In genomic region chr20:44207066-44207723, GRCh38 we compare ENCODE assay signal across 12 cellular contexts. TPM values are rescaled to one million over a fixed set of nuclear protein-coding genes. Genes with fewer than 3 reads are reported as not detected.
DNase-seq lines count a peak whose midpoint lies in the region; ATAC-seq and TF ChIP-seq lines count a peak whose summit lies in the region.
"Had no signal": no experiment of that assay in that cellular context is flagged by ENCODE, and none has a peak within 500 bp of the region (broad histone marks: within the 10 kb centered on the region; RNA-seq: fewer than 3 reads in every experiment).

No MANE protein-coding gene starts in this region.

- H3K79me2 ChIP-seq in OCI-LY7 (ENCODE audit: insufficient read depth, low read depth, low read length): peaks cover 76% of the 10 kb centered on the region
- H3K79me2 ChIP-seq in osteoblast (ENCODE audit: insufficient read depth, low read length): peaks cover 64% of the 10 kb centered on the region

- intact Hi-C loops in OCI-LY7 (cut with micrococcal nuclease; ENCODE audit: unreplicated experiment): no loop called here

- no peak for DNase-seq in activated T-cell treated with anti-CD3 and anti-CD28 coated beads, Interleukin-2, amount 50 U/mL, for 4 hours
- DNase-seq in activated T-cell treated with anti-CD3 and anti-CD28 coated beads for 4 hours (no peak), OCI-LY7 (ENCODE audit: low spot score) (no peak), foreskin keratinocyte (no peak), osteoblast (ENCODE audit: insufficient read length, low spot score, missing footprints) (no peak), left lobe of liver (ENCODE audit: low spot score) (no peak), ureter (ENCODE audit: low spot score) (no peak)
- DNase-seq: midbrain, NCI-H524 had no signal

- H3K27me3 Mint-ChIP-seq in activated T-cell treated with anti-CD3 and anti-CD28 coated beads, Interleukin-2, amount 50 U/mL, for 4 hours (ENCODE audit: low read depth): no peaks in the 10 kb centered on the region
- H3K27me3 Mint-ChIP-seq in stimulated activated memory B cell treated with anti-CD40 and anti-IgM and Interleukin-4, amounts not matched to agents 10 μg/mL and 1 μg/mL and 100 μg/mL, for 72 hours: no peaks in the 10 kb centered on the region

- H3K9me3 Mint-ChIP-seq in activated T-cell treated with anti-CD3 and anti-CD28 coated beads, Interleukin-2, amount 50 U/mL, for 4 hours: no peaks in the 10 kb centered on the region
- H3K9me3 Mint-ChIP-seq in stimulated activated memory B cell treated with anti-CD40 and anti-IgM and Interleukin-4, amounts not matched to agents 10 μg/mL and 1 μg/mL and 100 μg/mL, for 72 hours: no peaks in the 10 kb centered on the region

- peak overlapping the region; percentile 93 for H3K27ac Mint-ChIP-seq in stimulated activated memory B cell treated with anti-CD40 and anti-IgM and Interleukin-4, amounts not matched to agents 10 μg/mL and 1 μg/mL and 100 μg/mL, for 72 hours

- peaks cover 15% of the 10 kb centered on the region for H3K36me3 Mint-ChIP-seq in activated T-cell treated with anti-CD3 and anti-CD28 coated beads, Interleukin-2, amount 50 U/mL, for 4 hours (ENCODE audit: insufficient read depth)
- peaks cover 5% of the 10 kb centered on the region for H3K36me3 Mint-ChIP-seq in stimulated activated memory B cell treated with anti-CD40 and anti-IgM and Interleukin-4, amounts not matched to agents 10 μg/mL and 1 μg/mL and 100 μg/mL, for 72 hours

- no TSS peak for BruUV-seq in OCI-LY7 (replicated peaks; lab: Mats Ljungman, UMichigan)

- peak overlapping the region; percentile 24 for H3K4me3 Mint-ChIP-seq in activated T-cell treated with anti-CD3 and anti-CD28 coated beads, Interleukin-2, amount 50 U/mL, for 4 hours
- H3K4me3 Mint-ChIP-seq in stimulated activated memory B cell treated with anti-CD40 and anti-IgM and Interleukin-4, amounts not matched to agents 10 μg/mL and 1 μg/mL and 100 μg/mL, for 72 hours: peak overlapping the region; percentile 49

- H3K4me3 ChIP-seq in OCI-LY7 (ENCODE audit: low read depth, low read length, poor library complexity, severe bottlenecking): peak overlapping the region; percentile 90
- H3K4me3 ChIP-seq in osteoblast (ENCODE audit: insufficient read depth, low read length): no peak overlapping the region
- H3K4me3 ChIP-seq: coronary artery had no signal

- H3K27ac ChIP-seq in OCI-LY7 (ENCODE audit: low read depth, low read length, poor library complexity, severe bottlenecking): peak overlapping the region; percentile 42
- H3K27ac ChIP-seq in foreskin keratinocyte: peak overlapping the region; percentile 21
- no peak overlapping the region for H3K27ac ChIP-seq in osteoblast (ENCODE audit: low read depth, low read length)
- H3K27ac ChIP-seq: coronary artery had no signal

- TF ChIP-seq CTCF in OCI-LY7 (conservative IDR thresholded peaks at IDR 0.05; ENCODE audit: low read length): no peak
- no peak for TF ChIP-seq CTCF in foreskin keratinocyte (conservative IDR thresholded peaks at IDR 0.05)
- no peak for TF ChIP-seq CTCF in osteoblast (IDR thresholded peaks at IDR 0.05; ENCODE audit: extremely low read depth, low read depth, low read length)

- POLR2A ChIA-PET in OCI-LY7 (lab: Charles Lee): interaction anchor here (0.5 kb wide), 1 partner anchor 596 kb away, joined by 3 read pairs; no protein-coding TSS in a partner anchor

- H3K36me3 ChIP-seq in OCI-LY7 (ENCODE audit: insufficient read depth, low read length) (peaks cover 43% of the 10 kb centered on the region), osteoblast (ENCODE audit: insufficient read depth, low read length) (peaks cover 16% of the 10 kb centered on the region)

- H3K4me1 ChIP-seq in OCI-LY7 (ENCODE audit: insufficient read depth, low read length, poor library complexity, severe bottlenecking) (peaks cover 24% of the 10 kb centered on the region), foreskin keratinocyte (peaks cover 46% of the 10 kb centered on the region), osteoblast (ENCODE audit: insufficient read depth, low read length) (peaks cover 53% of the 10 kb centered on the region)

- H3K9me2 ChIP-seq in OCI-LY7 (ENCODE audit: insufficient read depth, low read length): no peaks in the 10 kb centered on the region

- no peaks in the 10 kb centered on the region for H3K9me3 ChIP-seq in OCI-LY7 (ENCODE audit: low read length)
- H3K9me3 ChIP-seq in osteoblast (ENCODE audit: low read depth, low read length): no peaks in the 10 kb centered on the region

- ATAC-seq in activated T-cell treated with anti-CD3 and anti-CD28 coated beads, Interleukin-2, amount 50 U/mL, for 4 hours: no peak
- ATAC-seq in foreskin keratinocyte (no peak), left lobe of liver (no peak)
- no peak for ATAC-seq in stimulated activated memory B cell treated with anti-CD40 and anti-IgM and Interleukin-4, amounts not matched to agents 10 μg/mL and 1 μg/mL and 100 μg/mL, for 72 hours

- H2AFZ ChIP-seq in OCI-LY7 (ENCODE audit: low read length): no peak overlapping the region
- no peak overlapping the region for H2AFZ ChIP-seq in osteoblast (ENCODE audit: low read length)

- H4K20me1 ChIP-seq in OCI-LY7 (ENCODE audit: insufficient read depth, low read length) (peaks cover 30% of the 10 kb centered on the region; the same call in 1 of the 2 replicates), osteoblast (ENCODE audit: insufficient read depth, low read length) (peaks cover 25% of the 10 kb centered on the region)

- peaks cover 60% of the 10 kb centered on the region for H3K4me1 Mint-ChIP-seq in activated T-cell treated with anti-CD3 and anti-CD28 coated beads, Interleukin-2, amount 50 U/mL, for 4 hours (ENCODE audit: low read depth)
- peaks cover 53% of the 10 kb centered on the region for H3K4me1 Mint-ChIP-seq in stimulated activated memory B cell treated with anti-CD40 and anti-IgM and Interleukin-4, amounts not matched to agents 10 μg/mL and 1 μg/mL and 100 μg/mL, for 72 hours

- CTCF ChIA-PET in OCI-LY7 (lab: Charles Lee; ENCODE audit: unreplicated experiment): no interaction called here

- H3K4me2 ChIP-seq in OCI-LY7 (ENCODE audit: low read length) (peak overlapping the region; percentile 91), osteoblast (ENCODE audit: insufficient read depth, low read length) (no peak overlapping the region)

- H3K27me3 ChIP-seq in foreskin keratinocyte: no peaks in the 10 kb centered on the region
- no peaks in the 10 kb centered on the region for H3K27me3 ChIP-seq in osteoblast (ENCODE audit: insufficient read depth, low read length)

RNA-seq across cellular contexts. Expression of gene OSER1, which starts 3.4 kb away (rescaled TPM):
- total RNA-seq in activated T-cell treated with anti-CD3 and anti-CD28 coated beads, Interleukin-2, amount 50 U/mL, for 4 hours: 10 to 100 TPM; 17.9 to 19.7 (median 19.2) TPM
- total RNA-seq in OCI-LY7 (2014; rRNA removed; shearing (Covaris generic)): 24.5 and 28.1 TPM in 2 replicates
- total RNA-seq in OCI-LY7 (2022) (31.9 and 35.9 TPM in 2 replicates), foreskin keratinocyte (29.9 and 32.9 TPM in 2 replicates), osteoblast (46.7 and 47.4 TPM in 2 replicates), left lobe of liver (11.8 TPM), ureter (24.4 TPM)
- 27.6 and 33.1 TPM in 2 replicates for polyA plus RNA-seq in foreskin keratinocyte

RNA-seq across cellular contexts. Expression of gene JPH2, which starts 20.2 kb away (rescaled TPM):
- not detected for total RNA-seq in activated T-cell treated with anti-CD3 and anti-CD28 coated beads, Interleukin-2, amount 50 U/mL, for 4 hours
- total RNA-seq in OCI-LY7 (2014; rRNA removed; shearing (Covaris generic)): not detected in 2 replicates
- total RNA-seq in OCI-LY7 (2022): not detected in 2 replicates
- total RNA-seq in foreskin keratinocyte: 7.1 and 7.8 TPM in 2 replicates
- 2.6 and 3.0 TPM in 2 replicates for polyA plus RNA-seq in foreskin keratinocyte
- 1.2 and 2.2 TPM in 2 replicates for total RNA-seq in osteoblast
- total RNA-seq in left lobe of liver: 0.13 TPM
- 35.2 TPM for total RNA-seq in ureter

RNA-seq across cellular contexts. Expression of gene GDAP1L1, which starts 39.9 kb away (rescaled TPM):
- total RNA-seq in activated T-cell treated with anti-CD3 and anti-CD28 coated beads, Interleukin-2, amount 50 U/mL, for 4 hours: not detected
- not detected in 2 replicates for total RNA-seq in OCI-LY7 (2014; rRNA removed; shearing (Covaris generic))
- total RNA-seq in OCI-LY7 (2022) (0.27 TPM in 1 of 2 replicates, not detected in the other), foreskin keratinocyte (not detected in 2 replicates), osteoblast (0.72 TPM in 1 of 2 replicates, not detected in the other), left lobe of liver (not detected), ureter (not detected)
- not detected in 2 replicates for polyA plus RNA-seq in foreskin keratinocyte
- total RNA-seq: M059J had no signal
